In the genomic region with DNA sequence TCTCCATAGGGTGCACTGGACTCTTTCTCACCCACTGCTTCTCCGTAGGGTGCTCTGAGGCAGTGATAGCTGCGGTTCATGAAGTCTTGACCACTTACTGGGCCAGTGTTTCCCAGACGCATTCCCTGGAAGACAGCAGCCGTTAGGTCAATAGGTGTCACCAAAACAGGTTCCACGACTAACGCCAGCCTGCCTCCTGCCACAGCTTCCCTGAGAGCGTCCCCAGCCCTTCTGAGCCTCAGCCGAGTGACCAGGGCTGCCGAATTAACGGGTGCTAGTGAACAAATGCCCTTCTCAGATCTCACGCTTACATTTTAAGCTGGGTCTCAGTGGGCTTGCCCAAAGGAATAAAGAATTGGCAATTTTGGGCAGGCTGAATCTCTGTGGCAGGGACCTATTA, we compare ENCODE assay signal across 17 cellular contexts.
A peak's percentile ranks its signal among the peaks of the same experiment; 100 is the strongest.
DNase-seq lines count a peak whose midpoint lies in the region; ATAC-seq and TF ChIP-seq lines count a peak whose summit lies in the region.
"Had no signal": no experiment of that assay in that cellular context is flagged by ENCODE, and none has a peak within 500 bp of the region (broad histone marks: within the 10 kb centered on the region; RNA-seq: fewer than 3 reads in every experiment).

No MANE protein-coding gene starts in this region.

- H3K27me3 Mint-ChIP-seq in endodermal cell (ENCODE audit: insufficient read depth): peaks cover 64% of the 10 kb centered on the region
- H3K27me3 Mint-ChIP-seq in naive thymus-derived CD4-positive, alpha-beta T cell: peaks cover 0 to 17% (median 0%) of the 10 kb centered on the region in 5 donors
- H3K27me3 Mint-ChIP-seq: CD4-positive, alpha-beta T cell had no signal

- H2AFZ ChIP-seq in mammary epithelial cell (ENCODE audit: low read depth, low read length): no peak overlapping the region
- H2AFZ ChIP-seq in osteoblast (ENCODE audit: low read length): no peak overlapping the region

- H3K9me3 ChIP-seq in mammary epithelial cell (replicated peaks; ENCODE audit: insufficient read depth, low read length): no peaks in the 10 kb centered on the region
- no peaks in the 10 kb centered on the region for H3K9me3 ChIP-seq in endodermal cell (ENCODE audit: control insufficient read depth, low read length)
- no peaks in the 10 kb centered on the region for H3K9me3 ChIP-seq in osteoblast (ENCODE audit: low read depth, low read length)
- H3K9me3 ChIP-seq in naive thymus-derived CD4-positive, alpha-beta T cell (ENCODE audit: control insufficient read depth in 2 of 3, low read length in 3 of 3): no peaks in the 10 kb centered on the region
- H3K9me3 ChIP-seq: BLaER1, HAP-1 had no signal

- no peak overlapping the region for H3K4me3 ChIP-seq in mammary epithelial cell (replicated peaks in 1 of 3; ENCODE audit: insufficient read depth in 1 of 3, low read depth in 2 of 3, low read length in 3 of 3)
- no peak overlapping the region for H3K4me3 ChIP-seq in endodermal cell (ENCODE audit: low read length)
- H3K4me3 ChIP-seq in osteoblast (ENCODE audit: insufficient read depth, low read length): no peak overlapping the region
- no peak overlapping the region for H3K4me3 ChIP-seq in naive thymus-derived CD4-positive, alpha-beta T cell (ENCODE audit: low read length)
- H3K4me3 ChIP-seq: BLaER1, GM12878, HAP-1 had no signal

- H3K9me3 Mint-ChIP-seq in endodermal cell: no peaks in the 10 kb centered on the region
- peaks cover 0 to 1% (median 0%) of the 10 kb centered on the region in 11 donors for H3K9me3 Mint-ChIP-seq in naive thymus-derived CD4-positive, alpha-beta T cell
- H3K9me3 Mint-ChIP-seq: CD4-positive, alpha-beta T cell had no signal

- no peak overlapping the region for H3K4me3 Mint-ChIP-seq in endodermal cell
- H3K4me3 Mint-ChIP-seq in naive thymus-derived CD4-positive, alpha-beta T cell: no peak overlapping the region
- H3K4me3 Mint-ChIP-seq: CD4-positive, alpha-beta T cell had no signal

- no peak overlapping the region for H3K27ac ChIP-seq in mammary epithelial cell (ENCODE audit: insufficient read depth, low read depth, low read length)
- no peak overlapping the region for H3K27ac ChIP-seq in endodermal cell (ENCODE audit: low read depth, low read length)
- no peak overlapping the region for H3K27ac ChIP-seq in osteoblast (ENCODE audit: low read depth, low read length)
- no peak overlapping the region for H3K27ac ChIP-seq in naive thymus-derived CD4-positive, alpha-beta T cell (ENCODE audit: low read depth, low read length)
- H3K27ac ChIP-seq: BLaER1 had no signal

- POLR2A ChIA-PET in naive thymus-derived CD4-positive, alpha-beta T cell (lab: Charles Lee): interaction anchor here (1.5 kb wide), 1 partner anchor 188 kb away, joined by 4 read pairs; a partner anchor contains a TSS

- WGBS in mammary epithelial cell (ENCODE audit: low coverage, missing lambda C conversion rate): 82% methylated on average over 10 of the region's 11 CpGs
- WGBS in endodermal cell (ENCODE audit: insufficient coverage in 1 of 2, insufficient read length in 1 of 2), 2 experiments: 89% methylated on average over 9 to 11 of the region's 11 CpGs

- dilution Hi-C loops in mammary epithelial cell (cut with HindIII; ENCODE audit: low sequenced_read_pairs): no loop called here

- H3K4me2 ChIP-seq in mammary epithelial cell (ENCODE audit: insufficient read depth, low read depth, low read length): no peak overlapping the region
- H3K4me2 ChIP-seq in osteoblast (ENCODE audit: insufficient read depth, low read length): no peak overlapping the region

- H3K36me3 Mint-ChIP-seq in endodermal cell (ENCODE audit: low read depth): no peaks in the 10 kb centered on the region
- H3K36me3 Mint-ChIP-seq in naive thymus-derived CD4-positive, alpha-beta T cell: no peaks in the 10 kb centered on the region

- H4K20me1 ChIP-seq in mammary epithelial cell (ENCODE audit: insufficient read depth, low read length) (no peaks in the 10 kb centered on the region), osteoblast (ENCODE audit: insufficient read depth, low read length) (no peaks in the 10 kb centered on the region)
- H4K20me1 ChIP-seq: BLaER1 had no signal

- ATAC-seq in naive thymus-derived CD4-positive, alpha-beta T cell: no peak
- ATAC-seq: GM12878 had no signal

- H3K9ac ChIP-seq in mammary epithelial cell (ENCODE audit: insufficient read depth, low read length) (no peak overlapping the region), endodermal cell (ENCODE audit: extremely low read depth, low read length, poor library complexity, severe bottlenecking) (no peak overlapping the region)
- H3K9ac ChIP-seq: BLaER1 had no signal

- BruUV-seq in mammary epithelial cell (replicated peaks; lab: Mats Ljungman, UMichigan): no TSS peak

- intact Hi-C loops in mammary epithelial cell (cut with micrococcal nuclease): loop anchor here (5.0 kb wide), 1 partner anchor 188 kb away; a partner anchor contains a TSS
- intact Hi-C loops in naive thymus-derived CD4-positive, alpha-beta T cell (cut with micrococcal nuclease): loop anchor here in 1 of 2 donors (5.0 kb wide), 1 partner anchor 113 kb away; no protein-coding TSS in a partner anchor

- no peaks in the 10 kb centered on the region for H3K27me3 ChIP-seq in mammary epithelial cell (ENCODE audit: insufficient read depth, low read length)
- H3K27me3 ChIP-seq in endodermal cell (ENCODE audit: control insufficient read depth, insufficient read depth, low read length, poor library complexity, severe bottlenecking): no peaks in the 10 kb centered on the region
- peaks cover 23% of the 10 kb centered on the region for H3K27me3 ChIP-seq in osteoblast (ENCODE audit: insufficient read depth, low read length)
- no peaks in the 10 kb centered on the region for H3K27me3 ChIP-seq in naive thymus-derived CD4-positive, alpha-beta T cell (ENCODE audit: control insufficient read depth in 2 of 2, insufficient read depth in 2 of 2, low read length in 2 of 2)
- H3K27me3 ChIP-seq: BLaER1 had no signal

- no peaks in the 10 kb centered on the region for H3K79me2 ChIP-seq in mammary epithelial cell (ENCODE audit: insufficient read depth, low read length)
- H3K79me2 ChIP-seq in osteoblast (ENCODE audit: insufficient read depth, low read length): no peaks in the 10 kb centered on the region

- in situ Hi-C loops in T47D (cut with HindIII; ENCODE audit: low pct_unique_long_range_greater_than_20kb, low sequenced_read_pairs): no loop called here
- in situ Hi-C loops in mammary epithelial cell (cut with MboI; ENCODE audit: low sequenced_read_pairs in 2 of 2): no loop called here

- TF ChIP-seq CTCF in mammary epithelial cell (conservative IDR thresholded peaks at IDR 0.05 in 1 of 2, IDR thresholded peaks at IDR 0.05 in 1 of 2; ENCODE audit: extremely low read depth in 1 of 2, insufficient read depth in 1 of 2, low read depth in 1 of 2, low read length in 2 of 2): no peak
- TF ChIP-seq CTCF in endodermal cell (conservative IDR thresholded peaks at IDR 0.05): no peak
- TF ChIP-seq CTCF in osteoblast (IDR thresholded peaks at IDR 0.05; ENCODE audit: extremely low read depth, low read depth, low read length): no peak

- CTCF ChIA-PET in mammary epithelial cell (lab: Charles Lee; ENCODE audit: low non-redundant PET): no interaction called here
- CTCF ChIA-PET in naive thymus-derived CD4-positive, alpha-beta T cell (lab: Charles Lee): interaction anchor here (1.4 to 2.0 kb wide), 2 partner anchors 187 to 244 kb away, joined by 3 to 13 read pairs; no protein-coding TSS in a partner anchor

- peaks cover 17% of the 10 kb centered on the region for H3K4me1 Mint-ChIP-seq in endodermal cell
- peaks cover 10 to 15% (median 13%) of the 10 kb centered on the region in 7 donors for H3K4me1 Mint-ChIP-seq in naive thymus-derived CD4-positive, alpha-beta T cell

- DNase-seq in T47D (ENCODE audit: low read depth in 1 of 2, low spot score in 1 of 2) (peak; percentile 76 to 89), mammary epithelial cell (no peak), HT-29 (ENCODE audit: low spot score) (peak; percentile 19), endodermal cell (peak; percentile 71), osteoblast (ENCODE audit: insufficient read length, low spot score, missing footprints) (peak; percentile 18), medulla oblongata (ENCODE audit: extremely low spot score) (no peak), SKM-1 treated with dmso at 0.1 percent for 144 hours (lab: John Stamatoyannopoulos, UW; ENCODE audit: unreplicated experiment) (no peak)
- DNase-seq in naive thymus-derived CD4-positive, alpha-beta T cell: no peak
- DNase-seq: 8988T; AML-193; Calu3; CD4-positive, alpha-beta T cell; DMS 273 treated with DMSO at 0.1 percent for 48 hours; GOT3 had no signal

- no peaks in the 10 kb centered on the region for H3K36me3 ChIP-seq in mammary epithelial cell (ENCODE audit: insufficient read depth, low read length)
- no peaks in the 10 kb centered on the region for H3K36me3 ChIP-seq in endodermal cell (ENCODE audit: control insufficient read depth, insufficient read depth, low read length)
- no peaks in the 10 kb centered on the region for H3K36me3 ChIP-seq in osteoblast (ENCODE audit: insufficient read depth, low read length)
- no peaks in the 10 kb centered on the region for H3K36me3 ChIP-seq in naive thymus-derived CD4-positive, alpha-beta T cell (ENCODE audit: control insufficient read depth in 2 of 3, insufficient read depth in 3 of 3, low read length in 3 of 3)
- H3K36me3 ChIP-seq: BLaER1, HAP-1 had no signal

- H3K27ac Mint-ChIP-seq in endodermal cell: no peak overlapping the region
- H3K27ac Mint-ChIP-seq in naive thymus-derived CD4-positive, alpha-beta T cell: no peak overlapping the region
- H3K27ac Mint-ChIP-seq: CD4-positive, alpha-beta T cell had no signal

- H3K4me1 ChIP-seq in mammary epithelial cell (ENCODE audit: insufficient read depth, low read length): no peaks in the 10 kb centered on the region
- no peaks in the 10 kb centered on the region for H3K4me1 ChIP-seq in endodermal cell (ENCODE audit: control insufficient read depth, insufficient read depth, low read length)
- peaks cover 11% of the 10 kb centered on the region for H3K4me1 ChIP-seq in osteoblast (ENCODE audit: insufficient read depth, low read length)
- peaks cover 7 to 9% of the 10 kb centered on the region in 2 donors for H3K4me1 ChIP-seq in naive thymus-derived CD4-positive, alpha-beta T cell (ENCODE audit: control insufficient read depth in 2 of 2, insufficient read depth in 2 of 2, low read length in 2 of 2)
- H3K4me1 ChIP-seq: HAP-1 had no signal

Comparison
In these comparisons a context has a peak if more than half of its experiments do, and no peak if none do; other contexts are left out.
1. DNase-seq: peak in T47D (2 of 2), HT-29 (single experiment), endodermal cell (single experiment) and osteoblast (single experiment); none in mammary epithelial cell (single experiment), medulla oblongata (single experiment), SKM-1 treated with dmso at 0.1 percent for 144 hours (single experiment) and naive thymus-derived CD4-positive, alpha-beta T cell (0 of 9).